20 cellular contexts compared by ENCODE assay signal in genomic region chr21:36706482-36706852, GRCh38. TPM values are rescaled to one million over a fixed set of nuclear protein-coding genes. Genes with fewer than 3 reads are reported as not detected.
A peak's percentile ranks its signal among the peaks of the same experiment; 100 is the strongest.
DNase-seq lines count a peak whose midpoint lies in the region; ATAC-seq and TF ChIP-seq lines count a peak whose summit lies in the region.
"Had no signal": no experiment of that assay in that cellular context is flagged by ENCODE, and none has a peak within 500 bp of the region (broad histone marks: within the 10 kb centered on the region; RNA-seq: fewer than 3 reads in every experiment).

No MANE protein-coding gene starts in this region.

- H3K56ac ChIP-seq in IMR-90 (ENCODE audit: extremely low read depth, insufficient read depth, low read length): no peak overlapping the region

- H3K4me1 ChIP-seq in CD4-positive, alpha-beta memory T cell (ENCODE audit: insufficient read depth, low read length): peaks cover 26% of the 10 kb centered on the region
- H3K4me1 ChIP-seq in IMR-90 (ENCODE audit: control insufficient read depth, insufficient read depth, low read length) (no peaks in the 10 kb centered on the region; the same call in 1 of the 2 replicates), neuronal stem cell (ENCODE audit: control insufficient read depth in 2 of 2, insufficient read depth in 1 of 2, low read depth in 1 of 2, low read length in 2 of 2) (peaks cover 6 to 12% of the 10 kb centered on the region in 2 donors)

- no peak overlapping the region for H3K4me3 ChIP-seq in CD4-positive, alpha-beta memory T cell (ENCODE audit: low read length in 2 of 2)
- no peak overlapping the region for H3K4me3 ChIP-seq in IMR-90 (ENCODE audit: insufficient read depth, low read depth, low read length)
- no peak overlapping the region for H3K4me3 ChIP-seq in neuronal stem cell (ENCODE audit: low read length in 2 of 2)
- H3K4me3 ChIP-seq: pancreas, PC-9, tibial nerve had no signal

- ATAC-seq in IMR-90 (ENCODE audit: low read depth) (no peak), GM18907 (IDR thresholded peaks at IDR 0.05; ENCODE audit: unreplicated experiment) (no peak), GM21447 (IDR thresholded peaks at IDR 0.05; ENCODE audit: unreplicated experiment) (no peak)
- ATAC-seq: left cardiac atrium, pancreas had no signal

- H3K23ac ChIP-seq in IMR-90 (ENCODE audit: low read depth, low read length): peak overlapping the region; percentile 60; the same call in 1 of the 2 replicates
- H3K23ac ChIP-seq in neuronal stem cell (ENCODE audit: low read depth, low read length, poor library complexity): no peak overlapping the region

- no peaks in the 10 kb centered on the region for H3K36me3 ChIP-seq in CD4-positive, alpha-beta memory T cell (ENCODE audit: insufficient read depth, low read length)
- H3K36me3 ChIP-seq in IMR-90 (ENCODE audit: control insufficient read depth, insufficient read depth, low read length): no peaks in the 10 kb centered on the region; the same call in 1 of the 2 replicates
- no peaks in the 10 kb centered on the region for H3K36me3 ChIP-seq in neuronal stem cell (replicated peaks in 1 of 2; ENCODE audit: control insufficient read depth in 2 of 2, insufficient read depth in 2 of 2, low read length in 2 of 2)
- H3K36me3 ChIP-seq: pancreas, tibial nerve had no signal

- no peak overlapping the region for H3K27ac ChIP-seq in CD4-positive, alpha-beta memory T cell (ENCODE audit: low read depth, low read length)
- no peak overlapping the region for H3K27ac ChIP-seq in IMR-90 (ENCODE audit: insufficient read depth, low read length)
- no peak overlapping the region for H3K27ac ChIP-seq in neuronal stem cell (replicated peaks; ENCODE audit: low read length)
- H3K27ac ChIP-seq: pancreas, PC-9, tibial nerve had no signal

- no peak overlapping the region for H3K9ac ChIP-seq in IMR-90 (ENCODE audit: low read depth, low read length)
- H3K9ac ChIP-seq in neuronal stem cell (ENCODE audit: low read depth, low read length, poor library complexity): no peak overlapping the region

- no peak overlapping the region; the same call in 1 of the 2 replicates for H2BK120ac ChIP-seq in IMR-90 (ENCODE audit: low read depth, low read length)
- no peak overlapping the region for H2BK120ac ChIP-seq in neuronal stem cell (ENCODE audit: low read depth, low read length)

- H3K9me1 ChIP-seq in IMR-90 (ENCODE audit: insufficient read depth, low read length): no peaks in the 10 kb centered on the region; the same call in 1 of the 2 replicates

- H3K18ac ChIP-seq in IMR-90 (ENCODE audit: low read depth, low read length): no peak overlapping the region
- H3K18ac ChIP-seq in neuronal stem cell (ENCODE audit: low read length): no peak overlapping the region

- H3K27me3 ChIP-seq in CD4-positive, alpha-beta memory T cell (ENCODE audit: insufficient read depth, low read length): peaks cover 47% of the 10 kb centered on the region
- peaks cover 94% of the 10 kb centered on the region for H3K27me3 ChIP-seq in IMR-90 (ENCODE audit: control insufficient read depth, insufficient read depth, low read length)
- H3K27me3 ChIP-seq in neuronal stem cell (ENCODE audit: control insufficient read depth in 3 of 3, insufficient read depth in 3 of 3, low read depth in 1 of 3, low read length in 3 of 3): peaks cover 86 to 100% (median 98%) of the 10 kb centered on the region in 3 experiments

- H3K27ac Mint-ChIP-seq in CD4-positive, alpha-beta memory T cell: no peak overlapping the region
- H3K27ac Mint-ChIP-seq in endothelial cell (ENCODE audit: unreplicated experiment): peak overlapping the region; percentile 52

- no peak for TF ChIP-seq RAD21 in IMR-90 (IDR thresholded peaks at IDR 0.05; ENCODE audit: low read length)

- no peak overlapping the region for H2BK20ac ChIP-seq in IMR-90 (ENCODE audit: low read depth, low read length)

- intact Hi-C loops in CD4-positive, alpha-beta memory T cell (cut with micrococcal nuclease): no loop called here
- intact Hi-C loops in IMR-90 (cut with micrococcal nuclease): no loop called here

- no peak for TF ChIP-seq POLR2A in IMR-90 (IDR thresholded peaks at IDR 0.05; ENCODE audit: low read depth, low read length)

- H2AK9ac ChIP-seq in IMR-90 (replicated peaks; ENCODE audit: low read depth, low read length, poor library complexity): no peak overlapping the region

- CTCF ChIA-PET in CD4-positive, alpha-beta memory T cell (lab: Charles Lee; ENCODE audit: partially characterized antibody): no interaction called here
- CTCF ChIA-PET in IMR-90 (lab: Yijun Ruan, JAX): no interaction called here

- H4K8ac ChIP-seq in IMR-90 (ENCODE audit: low read depth in 2 of 2, low read length in 2 of 2) (no peak overlapping the region), neuronal stem cell (ENCODE audit: low read depth, low read length) (no peak overlapping the region)

- H3K79me1 ChIP-seq in IMR-90 (ENCODE audit: low read depth in 1 of 2, low read length in 2 of 2) (no peaks in the 10 kb centered on the region), neuronal stem cell (ENCODE audit: low read depth, low read length) (peaks cover 1% of the 10 kb centered on the region)

- no CpG with 5 or more reads among the region's 13 CpGs for WGBS in IMR-90 (ENCODE audit: extremely low coverage in 2 of 2, insufficient read length in 1 of 2), 2 experiments
- no CpG with 5 or more reads among the region's 13 CpGs for WGBS in neuronal stem cell (ENCODE audit: extremely low coverage in 2 of 2, insufficient read length in 2 of 2, insufficient replicate concordance in 1 of 2), 2 donors

- H3K14ac ChIP-seq in IMR-90 (replicated peaks; ENCODE audit: low read depth, low read length): no peak overlapping the region
- no peak overlapping the region for H3K14ac ChIP-seq in neuronal stem cell (ENCODE audit: low read length)

- in situ Hi-C loops in IMR-90 (cut with MboI; ENCODE audit: low sequenced_read_pairs): no loop called here

- no peaks in the 10 kb centered on the region for H3K9me3 ChIP-seq in CD4-positive, alpha-beta memory T cell (ENCODE audit: control insufficient read depth in 1 of 2, low read length in 2 of 2)
- H3K9me3 ChIP-seq in IMR-90 (ENCODE audit: control insufficient read depth, insufficient read depth, low read length) (no peaks in the 10 kb centered on the region; the same call in 1 of the 2 replicates), neuronal stem cell (replicated peaks in 1 of 2; ENCODE audit: control insufficient read depth in 2 of 2, insufficient read depth in 1 of 2, low read depth in 1 of 2, low read length in 2 of 2) (peaks cover 1 to 3% of the 10 kb centered on the region in 2 donors)
- H3K9me3 ChIP-seq: pancreas, tibial nerve had no signal

- no peak overlapping the region; the same call in 1 of the 2 replicates for H3K4me2 ChIP-seq in IMR-90 (ENCODE audit: low read depth, low read length)
- H3K4me2 ChIP-seq in neuronal stem cell (ENCODE audit: insufficient read depth, low read length, poor library complexity, severe bottlenecking): no peak overlapping the region
- H3K4me2 ChIP-seq: PC-9 had no signal

- DNase-seq in CD4-positive, alpha-beta memory T cell: no peak
- DNase-seq in IMR-90: no peak
- no peak for DNase-seq in endothelial cell (ENCODE audit: low spot score)
- no peak for DNase-seq in neuronal stem cell (ENCODE audit: low spot score)
- no peak for DNase-seq in NCI-H748 treated with DMSO at 0.1 percent for 48 hours (lab: John Stamatoyannopoulos, UW)
- no peak for DNase-seq in hypothalamus (lab: John Stamatoyannopoulos, UW)
- DNase-seq: activated CD4-positive, alpha-beta T cell treated with anti-CD3 and anti-CD28 coated beads, Interleukin-2, amount 10 ng/mL, durations not matched to agents 7 days and 5 days; central memory CD4-positive, alpha-beta T cell; DMS153; effector CD8-positive, alpha-beta T cell; left cardiac atrium; midbrain; NCI-H1105 treated with DMSO at 0.1 percent for 48 hours; NCI-H774; pancreas; PC-9; stimulated activated CD4-positive, alpha-beta T cell treated with anti-CD3 and anti-CD28 coated beads, Interleukin-4, amount 100 ng/mL, for 4 hours had no signal

- H3K36me3 Mint-ChIP-seq in CD4-positive, alpha-beta memory T cell: no peaks in the 10 kb centered on the region
- H3K36me3 Mint-ChIP-seq in endothelial cell (ENCODE audit: low read depth, unreplicated experiment): peaks cover 10% of the 10 kb centered on the region

- POLR2A ChIA-PET in CD4-positive, alpha-beta memory T cell (lab: Charles Lee; ENCODE audit: partially characterized antibody): no interaction called here
- POLR2A ChIA-PET in IMR-90 (lab: Charles Lee; ENCODE audit: unreplicated experiment): no interaction called here

- TF ChIP-seq CTCF in IMR-90 (conservative IDR thresholded peaks at IDR 0.05; ENCODE audit: low read depth, low read length) (no peak), endothelial cell (IDR thresholded peaks at IDR 0.05; ENCODE audit: unreplicated experiment) (no peak)

- H2BK5ac ChIP-seq in IMR-90 (ENCODE audit: low read depth, low read length, poor library complexity, severe bottlenecking) (no peak overlapping the region), neuronal stem cell (ENCODE audit: low read length) (no peak overlapping the region)

- peaks cover 64 to 66% of the 10 kb centered on the region in 2 donors for H3K27me3 Mint-ChIP-seq in CD4-positive, alpha-beta memory T cell
- peaks cover 37% of the 10 kb centered on the region for H3K27me3 Mint-ChIP-seq in endothelial cell (ENCODE audit: unreplicated experiment)

- dilution Hi-C loops in IMR-90 (cut with HindIII; ENCODE audit: low sequenced_read_pairs, unreplicated experiment): no loop called here

- peaks cover 10 to 50% (median 34%) of the 10 kb centered on the region in 4 donors for H3K4me1 Mint-ChIP-seq in CD4-positive, alpha-beta memory T cell
- H3K4me1 Mint-ChIP-seq in endothelial cell (ENCODE audit: unreplicated experiment): peaks cover 40% of the 10 kb centered on the region

- H3K4ac ChIP-seq in IMR-90 (ENCODE audit: low read depth, low read length) (no peak overlapping the region), neuronal stem cell (ENCODE audit: low read length) (no peak overlapping the region)

- no peaks in the 10 kb centered on the region for H3K9me3 Mint-ChIP-seq in CD4-positive, alpha-beta memory T cell
- no peaks in the 10 kb centered on the region for H3K9me3 Mint-ChIP-seq in endothelial cell (ENCODE audit: unreplicated experiment)
- H3K9me3 Mint-ChIP-seq: activated CD4-positive, alpha-beta T cell treated with anti-CD3 and anti-CD28 coated beads, Interleukin-2, amount 10 ng/mL, durations not matched to agents 7 days and 5 days had no signal

- H4K5ac ChIP-seq in IMR-90 (ENCODE audit: low read depth, low read length): no peak overlapping the region

- BruUV-seq in IMR-90 (replicated peaks; lab: Mats Ljungman, UMichigan): no TSS peak

- no peak overlapping the region for H2BK12ac ChIP-seq in neuronal stem cell (ENCODE audit: low read length)

- H4K91ac ChIP-seq in IMR-90 (ENCODE audit: insufficient read depth, low read depth, low read length): no peak overlapping the region
- H4K91ac ChIP-seq in neuronal stem cell (ENCODE audit: low read depth, low read length, poor library complexity): no peak overlapping the region

- peak overlapping the region in 7 of 8 donors; percentile 29 to 72 (median 57) for H3K4me3 Mint-ChIP-seq in CD4-positive, alpha-beta memory T cell
- H3K4me3 Mint-ChIP-seq in endothelial cell (ENCODE audit: unreplicated experiment): peak overlapping the region; percentile 28

- H2AFZ ChIP-seq in IMR-90 (replicated peaks; ENCODE audit: low read length, poor library complexity) (no peak overlapping the region), neuronal stem cell (ENCODE audit: low read length) (no peak overlapping the region)
- H2AFZ ChIP-seq: PC-9 had no signal

- peaks cover 28% of the 10 kb centered on the region for H4K20me1 ChIP-seq in IMR-90 (ENCODE audit: insufficient read depth, low read length)

- H2AK5ac ChIP-seq in IMR-90 (ENCODE audit: low read depth, low read length) (no peak overlapping the region), neuronal stem cell (ENCODE audit: low read depth, low read length) (peak overlapping the region; percentile 10)

- no peak overlapping the region for H2BK15ac ChIP-seq in IMR-90 (ENCODE audit: low read depth, low read length)
- H2BK15ac ChIP-seq in neuronal stem cell (ENCODE audit: low read length): no peak overlapping the region

RNA-seq across cellular contexts. Expression of gene SIM2, which starts 7.6 kb away (rescaled TPM):
- not detected for total RNA-seq in CD4-positive, alpha-beta memory T cell
- under 1 TPM; 0.05 to 0.07 TPM for polyA plus RNA-seq in CD4-positive, alpha-beta memory T cell
- total RNA-seq in IMR-90 (2012; rRNA removed) (1.9 and 2.2 TPM in 2 replicates), endothelial cell (ENCODE audit: unreplicated experiment) (17.1 TPM)
- 7.5 and 7.9 TPM in 2 replicates for polyA plus RNA-seq in IMR-90 (2012; rRNA removed)
- 7.5 and 8.7 TPM in 2 replicates for polyA plus RNA-seq in IMR-90 (2012; cell fraction: cytosol; rRNA removed)
- 22.1 and 26.1 TPM in 2 replicates for polyA plus RNA-seq in IMR-90 (2012; cell fraction: nucleus; rRNA removed; ENCODE audit: low replicate concordance)
- 0.06 TPM for polyA plus RNA-seq in neuronal stem cell (2013, experiment 1 of 2)
- polyA plus RNA-seq in neuronal stem cell (2013, experiment 2 of 2): 0.08 TPM
- total RNA-seq: left cardiac atrium, tibial nerve had no signal
